18 cellular contexts compared by ENCODE assay signal in the genomic region with DNA sequence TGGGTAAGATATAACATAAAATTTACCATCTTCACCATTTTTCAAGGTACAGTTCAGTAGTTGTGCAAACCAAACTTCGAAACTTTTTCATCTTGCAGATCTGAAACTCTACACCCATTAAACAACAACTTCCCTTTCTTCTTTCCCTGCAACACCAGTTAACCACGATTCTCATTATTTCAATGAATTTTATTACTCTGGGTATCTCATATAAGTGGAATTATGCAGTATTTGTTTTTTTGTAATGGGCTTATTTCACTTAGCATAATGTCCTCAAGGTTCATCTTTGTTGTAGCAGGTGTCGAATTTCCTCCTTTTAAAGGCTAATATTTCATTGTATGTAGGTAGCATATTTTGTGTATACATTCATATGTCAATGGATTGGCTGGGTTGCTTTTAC.
A peak's percentile ranks its signal among the peaks of the same experiment; 100 is the strongest.
DNase-seq lines count a peak whose midpoint lies in the region; ATAC-seq and TF ChIP-seq lines count a peak whose summit lies in the region.
"Had no signal": no experiment of that assay in that cellular context is flagged by ENCODE, and none has a peak within 500 bp of the region (broad histone marks: within the 10 kb centered on the region; RNA-seq: fewer than 3 reads in every experiment).

No MANE protein-coding gene starts in this region.

- peaks cover 4% of the 10 kb centered on the region for H3K27me3 Mint-ChIP-seq in endothelial cell (ENCODE audit: unreplicated experiment)

- H3K9ac ChIP-seq in HUES64 (ENCODE audit: low read depth, low read length): no peak overlapping the region

- H3K4me1 Mint-ChIP-seq in endothelial cell (ENCODE audit: unreplicated experiment): peaks cover 44% of the 10 kb centered on the region
- H3K4me1 Mint-ChIP-seq: activated naive CD4-positive, alpha-beta T cell treated with anti-CD3 and anti-CD28 coated beads, Interleukin-2, amount 10 ng/mL, durations not matched to agents 7 days and 5 days had no signal

- peak overlapping the region; percentile 39; the same call in 1 of the 2 replicates for H3K27ac ChIP-seq in HUES64 (ENCODE audit: low read depth, low read length)
- H3K27ac ChIP-seq: cardiac muscle cell, psoas muscle had no signal

- TF ChIP-seq CTCF in endothelial cell (IDR thresholded peaks at IDR 0.05; ENCODE audit: unreplicated experiment): no peak

- no peak for ATAC-seq in HG03565 (IDR thresholded peaks at IDR 0.05; ENCODE audit: unreplicated experiment)
- no peak for ATAC-seq in HG03469 (IDR thresholded peaks at IDR 0.05; ENCODE audit: unreplicated experiment)
- ATAC-seq: activated T-cell treated with anti-CD3 and anti-CD28 coated beads, Interleukin-2, amount 50 U/mL, for 4 hours; psoas muscle had no signal

- 85% methylated on average over 2 of the region's 3 CpGs for WGBS in HUES64

- DNase-seq in NCI-H2171 treated with DMSO at 0.1 percent for 48 hours (lab: John Stamatoyannopoulos, UW): peak; percentile 10
- no peak for DNase-seq in NCI-H2171 (lab: John Stamatoyannopoulos, UW)
- DNase-seq in NOMO-1 treated with dmso at 0.1 percent for 144 hours (lab: John Stamatoyannopoulos, UW; ENCODE audit: unreplicated experiment): peak; percentile 66
- no peak for DNase-seq in endothelial cell (ENCODE audit: low spot score)
- DNase-seq in cerebellar cortex (ENCODE audit: low spot score): no peak
- DNase-seq: activated CD4-positive, CD25-positive, alpha-beta regulatory T cell treated with anti-CD3 and anti-CD28 coated beads, Interleukin-2, amount 50 U/mL, for 72 hours; activated naive CD4-positive, alpha-beta T cell treated with anti-CD3 and anti-CD28 coated beads, Interleukin-2, amount 10 ng/mL, durations not matched to agents 7 days and 5 days; activated T-cell treated with anti-CD3 and anti-CD28 coated beads, Interleukin-2, amount 50 U/mL, for 4 hours; glutamatergic neuron; Karpas-422; NCI-H2227 treated with DMSO at 0.1 percent for 48 hours; psoas muscle; SW 1271 had no signal

- peaks cover 58% of the 10 kb centered on the region for H3K4me1 ChIP-seq in HUES64 (ENCODE audit: insufficient read depth, low read length)
- H3K4me1 ChIP-seq: psoas muscle had no signal

- H3K36me3 ChIP-seq in HUES64 (ENCODE audit: insufficient read depth, low read length): no peaks in the 10 kb centered on the region
- H3K36me3 ChIP-seq: cardiac muscle cell, upper lobe of left lung had no signal

- no peaks in the 10 kb centered on the region for H3K9me3 Mint-ChIP-seq in endothelial cell (ENCODE audit: unreplicated experiment)
- H3K9me3 Mint-ChIP-seq: activated naive CD4-positive, alpha-beta T cell treated with anti-CD3 and anti-CD28 coated beads, Interleukin-2, amount 10 ng/mL, durations not matched to agents 7 days and 5 days; activated T-cell treated with anti-CD3 and anti-CD28 coated beads, Interleukin-2, amount 50 U/mL, for 4 hours had no signal

- no peaks in the 10 kb centered on the region for H3K36me3 Mint-ChIP-seq in endothelial cell (ENCODE audit: low read depth, unreplicated experiment)
- H3K36me3 Mint-ChIP-seq: activated naive CD4-positive, alpha-beta T cell treated with anti-CD3 and anti-CD28 coated beads, Interleukin-2, amount 10 ng/mL, durations not matched to agents 7 days and 5 days had no signal

- H3K4me3 Mint-ChIP-seq in endothelial cell (ENCODE audit: unreplicated experiment): no peak overlapping the region
- H3K4me3 Mint-ChIP-seq: activated naive CD4-positive, alpha-beta T cell treated with anti-CD3 and anti-CD28 coated beads, Interleukin-2, amount 10 ng/mL, durations not matched to agents 7 days and 5 days; activated T-cell treated with anti-CD3 and anti-CD28 coated beads, Interleukin-2, amount 50 U/mL, for 4 hours had no signal

- H3K27ac Mint-ChIP-seq in endothelial cell (ENCODE audit: unreplicated experiment): peak overlapping the region; percentile 72
- H3K27ac Mint-ChIP-seq: activated naive CD4-positive, alpha-beta T cell treated with anti-CD3 and anti-CD28 coated beads, Interleukin-2, amount 10 ng/mL, durations not matched to agents 7 days and 5 days had no signal

- H3K27me3 ChIP-seq in HUES64 (ENCODE audit: insufficient read depth, low read length): no peaks in the 10 kb centered on the region
- H3K27me3 ChIP-seq: cardiac muscle cell, upper lobe of left lung had no signal

- H3K4me3 ChIP-seq in HUES64 (ENCODE audit: low read length): no peak overlapping the region
- H3K4me3 ChIP-seq: cardiac muscle cell, psoas muscle, upper lobe of left lung had no signal

- H3K9me3 ChIP-seq in HUES64 (ENCODE audit: insufficient read depth, low read depth, low read length): no peaks in the 10 kb centered on the region
- H3K9me3 ChIP-seq: psoas muscle, upper lobe of left lung had no signal

Comparison
In these comparisons a context has a peak if more than half of its experiments do, and no peak if none do; other contexts are left out.
1. DNase-seq: peak in NCI-H2171 treated with DMSO at 0.1 percent for 48 hours (single experiment) and NOMO-1 treated with dmso at 0.1 percent for 144 hours (single experiment); none in NCI-H2171 (single experiment), endothelial cell (single experiment) and cerebellar cortex (single experiment).